9 cellular contexts compared by ENCODE assay signal in the genomic region with DNA sequence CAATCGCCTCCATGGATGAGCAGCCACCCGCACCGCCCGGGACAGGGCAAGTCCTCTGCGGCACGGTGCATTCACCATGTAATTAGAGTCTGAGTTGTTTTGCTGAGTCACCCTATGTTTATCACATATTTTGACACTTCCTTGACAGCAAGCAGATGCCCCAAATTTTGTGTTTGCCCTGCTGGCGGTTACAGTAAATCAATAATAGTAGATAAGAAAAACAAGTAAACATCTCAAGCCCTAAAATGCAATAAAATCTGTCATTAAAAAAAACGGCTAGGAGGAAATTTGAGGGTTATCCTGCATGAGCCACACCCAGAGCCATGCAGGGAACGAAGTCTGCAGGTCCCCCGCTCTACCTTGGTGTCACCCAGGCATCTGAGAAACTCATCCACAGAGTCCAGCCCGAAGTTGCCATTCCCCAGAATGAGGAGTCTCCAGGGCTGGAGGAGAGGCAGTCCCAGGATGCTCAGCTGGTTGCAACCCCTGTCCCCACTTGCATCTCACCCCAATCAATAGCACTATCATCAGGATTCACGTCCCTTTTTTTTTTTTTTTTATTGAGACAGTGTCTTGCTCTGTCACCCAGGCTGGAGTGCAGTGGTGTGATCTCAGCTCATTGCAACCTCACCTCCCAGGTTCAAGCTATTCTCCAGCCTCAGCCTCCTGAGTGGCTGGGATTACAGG. TPM values are rescaled to one million over a fixed set of nuclear protein-coding genes. Genes with fewer than 3 reads are reported as not detected.
DNase-seq lines count a peak whose midpoint lies in the region; ATAC-seq and TF ChIP-seq lines count a peak whose summit lies in the region.
"Had no signal": no experiment of that assay in that cellular context is flagged by ENCODE, and none has a peak within 500 bp of the region (broad histone marks: within the 10 kb centered on the region; RNA-seq: fewer than 3 reads in every experiment).

No MANE protein-coding gene starts in this region.

- ATAC-seq in stimulated activated naive CD8-positive, alpha-beta T cell treated with anti-CD3 and anti-CD28 coated beads, Interleukin-15, Interleukin-2, amounts not matched to agents 100 U/mL and 50 U/mL, for 24 hours, result no peak
- peak; percentile 79 to 86 for ATAC-seq in left cardiac atrium
- ATAC-seq in HG03159 (IDR thresholded peaks at IDR 0.05; ENCODE audit: unreplicated experiment), result no peak
- ATAC-seq in HG03457 (IDR thresholded peaks at IDR 0.05; ENCODE audit: unreplicated experiment), result no peak

- peaks cover 0 to 10% of the 10 kb centered on the region in 2 experiments; a peak in 1 of 4 replicates for H3K4me1 ChIP-seq in SK-N-SH (ENCODE audit: control insufficient read depth in 1 of 2, insufficient read depth in 2 of 2, low read depth in 1 of 2, low read length in 1 of 2)

- H4K20me1 ChIP-seq in SK-N-SH (ENCODE audit: insufficient read depth), result no peaks in the 10 kb centered on the region

- no peak overlapping the region for H3K4me2 ChIP-seq in SK-N-SH

- 51% methylated on average over 12 of the region's 12 CpGs for WGBS in SK-N-SH (ENCODE audit: low lambda C conversion rate)

- H3K27ac ChIP-seq in SK-N-SH (ENCODE audit: low read depth in 2 of 2, low read length in 1 of 2), result no peak overlapping the region

- H3F3A ChIP-seq in SK-N-SH (replicated peaks; ENCODE audit: insufficient read depth), result no peaks in the 10 kb centered on the region

- TF ChIP-seq CTCF in SK-N-SH (IDR thresholded peaks at IDR 0.05), result no peak
- no peak for TF ChIP-seq CTCF in chondrocyte (IDR thresholded peaks at IDR 0.05)

- H3K4me3 Mint-ChIP-seq in stimulated activated naive CD8-positive, alpha-beta T cell treated with anti-CD3 and anti-CD28 coated beads, Interleukin-15, Interleukin-2, amounts not matched to agents 100 ng/mL and 50 ng/mL, for 24 hours, result no peak overlapping the region
- no peak overlapping the region for H3K4me3 Mint-ChIP-seq in chondrocyte (ENCODE audit: unreplicated experiment)

- H3K27me3 Mint-ChIP-seq in stimulated activated naive CD8-positive, alpha-beta T cell treated with anti-CD3 and anti-CD28 coated beads, Interleukin-15, Interleukin-2, amounts not matched to agents 100 ng/mL and 50 ng/mL, for 24 hours, result no peaks in the 10 kb centered on the region
- H3K27me3 Mint-ChIP-seq in chondrocyte (ENCODE audit: low read depth), result peaks cover 5% of the 10 kb centered on the region

- peak; percentile 14; the same call in 1 of the 2 replicates for TF ChIP-seq RAD21 in SK-N-SH (IDR thresholded peaks at IDR 0.05; ENCODE audit: low read length)

- H3K9me3 ChIP-seq in SK-N-SH, result no peaks in the 10 kb centered on the region

- H3K4me3 ChIP-seq in SK-N-SH (ENCODE audit: low read depth in 2 of 2, low read length in 1 of 2), result no peak overlapping the region
- H3K4me3 ChIP-seq: lung had no signal

- H3K9me2 ChIP-seq in SK-N-SH, result no peaks in the 10 kb centered on the region

- peak in 1 of 2 experiments; percentile 63; a peak in 1 of 4 replicates for TF ChIP-seq EP300 in SK-N-SH (IDR thresholded peaks at IDR 0.05; ENCODE audit: borderline replicate concordance in 1 of 2, low read depth in 1 of 2, low read length in 1 of 2)

- no peaks in the 10 kb centered on the region for H3K36me3 ChIP-seq in SK-N-SH (replicated peaks in 1 of 2; ENCODE audit: control insufficient read depth in 1 of 2, insufficient read depth in 2 of 2, low read length in 1 of 2)

- DNase-seq in stimulated activated naive CD8-positive, alpha-beta T cell treated with anti-CD3 and anti-CD28 coated beads, Interleukin-15, Interleukin-2, amounts not matched to agents 100 U/mL and 50 U/mL, for 24 hours, result no peak
- DNase-seq in SK-N-SH, result peak; percentile 73
- no peak for DNase-seq in left cardiac atrium
- no peak for DNase-seq in NK-92 (lab: John Stamatoyannopoulos, UW; ENCODE audit: unreplicated experiment)
- DNase-seq in chondrocyte (ENCODE audit: low spot score), result no peak

- peak overlapping the region; percentile 38 for H3K27ac Mint-ChIP-seq in stimulated activated naive CD8-positive, alpha-beta T cell treated with anti-CD3 and anti-CD28 coated beads, Interleukin-15, Interleukin-2, amounts not matched to agents 100 ng/mL and 50 ng/mL, for 24 hours
- H3K27ac Mint-ChIP-seq in chondrocyte (ENCODE audit: unreplicated experiment), result no peak overlapping the region

- no peaks in the 10 kb centered on the region for H3K79me2 ChIP-seq in SK-N-SH (ENCODE audit: insufficient read depth)

- no peak overlapping the region for H3K9ac ChIP-seq in SK-N-SH

- no peak overlapping the region for H2AFZ ChIP-seq in SK-N-SH (ENCODE audit: low read depth)

- no peaks in the 10 kb centered on the region for H3K27me3 ChIP-seq in SK-N-SH (ENCODE audit: insufficient read depth)

- no peaks in the 10 kb centered on the region for H3K9me3 Mint-ChIP-seq in stimulated activated naive CD8-positive, alpha-beta T cell treated with anti-CD3 and anti-CD28 coated beads, Interleukin-15, Interleukin-2, amounts not matched to agents 100 ng/mL and 50 ng/mL, for 24 hours
- no peaks in the 10 kb centered on the region for H3K9me3 Mint-ChIP-seq in chondrocyte (ENCODE audit: low read depth)

- POLR2A ChIA-PET in SK-N-SH (lab: Yijun Ruan, JAX), result no interaction called here

- H3K36me3 Mint-ChIP-seq in stimulated activated naive CD8-positive, alpha-beta T cell treated with anti-CD3 and anti-CD28 coated beads, Interleukin-15, Interleukin-2, amounts not matched to agents 100 ng/mL and 50 ng/mL, for 24 hours (ENCODE audit: low read depth), result no peaks in the 10 kb centered on the region
- H3K36me3 Mint-ChIP-seq in chondrocyte (ENCODE audit: low read depth), result peaks cover 2% of the 10 kb centered on the region

- CTCF ChIA-PET in SK-N-SH (lab: Yijun Ruan, JAX), result interaction anchor here (0.6 to 2.7 kb wide), 2 partner anchors 22 to 36 kb away, joined by 3 to 15 read pairs; no protein-coding TSS in a partner anchor

- peaks cover 12% of the 10 kb centered on the region for H3K4me1 Mint-ChIP-seq in stimulated activated naive CD8-positive, alpha-beta T cell treated with anti-CD3 and anti-CD28 coated beads, Interleukin-15, Interleukin-2, amounts not matched to agents 100 ng/mL and 50 ng/mL, for 24 hours (ENCODE audit: low read depth)
- peaks cover 7% of the 10 kb centered on the region for H3K4me1 Mint-ChIP-seq in chondrocyte (ENCODE audit: low read depth)

- intact Hi-C loops in left cardiac atrium (cut with DNase I), result no loop called here

TF ChIP-seq in SK-N-SH, 30 proteins besides CTCF, POLR2A, EP300 and RAD21:
- TF ChIP-seq TCF12 (IDR thresholded peaks at IDR 0.05) (peak; percentile 53; the same call in 1 of the 2 replicates), GATA2 (CRISPR knock-in tag; IDR thresholded peaks at IDR 0.05) (peak; percentile 57)
- TF ChIP-seq, protein P1, sequence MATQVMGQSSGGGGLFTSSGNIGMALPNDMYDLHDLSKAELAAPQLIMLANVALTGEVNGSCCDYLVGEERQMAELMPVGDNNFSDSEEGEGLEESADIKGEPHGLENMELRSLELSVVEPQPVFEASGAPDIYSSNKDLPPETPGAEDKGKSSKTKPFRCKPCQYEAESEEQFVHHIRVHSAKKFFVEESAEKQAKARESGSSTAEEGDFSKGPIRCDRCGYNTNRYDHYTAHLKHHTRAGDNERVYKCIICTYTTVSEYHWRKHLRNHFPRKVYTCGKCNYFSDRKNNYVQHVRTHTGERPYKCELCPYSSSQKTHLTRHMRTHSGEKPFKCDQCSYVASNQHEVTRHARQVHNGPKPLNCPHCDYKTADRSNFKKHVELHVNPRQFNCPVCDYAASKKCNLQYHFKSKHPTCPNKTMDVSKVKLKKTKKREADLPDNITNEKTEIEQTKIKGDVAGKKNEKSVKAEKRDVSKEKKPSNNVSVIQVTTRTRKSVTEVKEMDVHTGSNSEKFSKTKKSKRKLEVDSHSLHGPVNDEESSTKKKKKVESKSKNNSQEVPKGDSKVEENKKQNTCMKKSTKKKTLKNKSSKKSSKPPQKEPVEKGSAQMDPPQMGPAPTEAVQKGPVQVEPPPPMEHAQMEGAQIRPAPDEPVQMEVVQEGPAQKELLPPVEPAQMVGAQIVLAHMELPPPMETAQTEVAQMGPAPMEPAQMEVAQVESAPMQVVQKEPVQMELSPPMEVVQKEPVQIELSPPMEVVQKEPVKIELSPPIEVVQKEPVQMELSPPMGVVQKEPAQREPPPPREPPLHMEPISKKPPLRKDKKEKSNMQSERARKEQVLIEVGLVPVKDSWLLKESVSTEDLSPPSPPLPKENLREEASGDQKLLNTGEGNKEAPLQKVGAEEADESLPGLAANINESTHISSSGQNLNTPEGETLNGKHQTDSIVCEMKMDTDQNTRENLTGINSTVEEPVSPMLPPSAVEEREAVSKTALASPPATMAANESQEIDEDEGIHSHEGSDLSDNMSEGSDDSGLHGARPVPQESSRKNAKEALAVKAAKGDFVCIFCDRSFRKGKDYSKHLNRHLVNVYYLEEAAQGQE (IDR thresholded peaks at IDR 0.05; ENCODE audit: low read depth, low read length), result no peak
- TF ChIP-seq, protein P2, sequence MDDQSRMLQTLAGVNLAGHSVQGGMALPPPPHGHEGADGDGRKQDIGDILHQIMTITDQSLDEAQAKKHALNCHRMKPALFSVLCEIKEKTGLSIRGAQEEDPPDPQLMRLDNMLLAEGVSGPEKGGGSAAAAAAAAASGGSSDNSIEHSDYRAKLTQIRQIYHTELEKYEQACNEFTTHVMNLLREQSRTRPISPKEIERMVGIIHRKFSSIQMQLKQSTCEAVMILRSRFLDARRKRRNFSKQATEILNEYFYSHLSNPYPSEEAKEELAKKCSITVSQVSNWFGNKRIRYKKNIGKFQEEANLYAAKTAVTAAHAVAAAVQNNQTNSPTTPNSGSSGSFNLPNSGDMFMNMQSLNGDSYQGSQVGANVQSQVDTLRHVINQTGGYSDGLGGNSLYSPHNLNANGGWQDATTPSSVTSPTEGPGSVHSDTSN (IDR thresholded peaks at IDR 0.05), result peak; percentile 44; the same call in 1 of the 2 replicates

RNA-seq across cellular contexts. Expression of a gene that starts 16.5 kb away (rescaled TPM):
- polyA plus RNA-seq in SK-N-SH (2012; rRNA removed), result not detected in 2 replicates
- not detected in 2 replicates for polyA plus RNA-seq in SK-N-SH (2012; cell fraction: cytosol; rRNA removed)
- 0.11 TPM in 1 of 2 replicates, not detected in the other for polyA plus RNA-seq in SK-N-SH (2012; cell fraction: nucleus; rRNA removed)
- total RNA-seq in left cardiac atrium (1 to 10 TPM; 2.4 TPM), chondrocyte (not detected in 3 replicates)

RNA-seq across cellular contexts. Expression of a gene that starts 50.7 kb away (rescaled TPM):
- polyA plus RNA-seq in SK-N-SH (2012; rRNA removed), result 154 and 187 TPM in 2 replicates
- 223 and 232 TPM in 2 replicates for polyA plus RNA-seq in SK-N-SH (2012; cell fraction: cytosol; rRNA removed)
- polyA plus RNA-seq in SK-N-SH (2012; cell fraction: nucleus; rRNA removed), result 55.0 and 81.5 TPM in 2 replicates
- total RNA-seq in left cardiac atrium (100 to 1,000 TPM; 394 to 506 TPM), chondrocyte (141 to 200 TPM (median 197 TPM) in 3 replicates)

Comparison
In these comparisons a context has a peak if more than half of its experiments do, and no peak if none do; other contexts are left out.
1. ATAC-seq: peak in left cardiac atrium (2 of 2); none in stimulated activated naive CD8-positive, alpha-beta T cell treated with anti-CD3 and anti-CD28 coated beads, Interleukin-15, Interleukin-2, amounts not matched to agents 100 U/mL and 50 U/mL, for 24 hours (single experiment), HG03159 (single experiment) and HG03457 (single experiment).